15 cellular contexts compared by ENCODE assay signal in genomic region chr6:6583836-6584235, GRCh38. TPM values are rescaled to one million over a fixed set of nuclear protein-coding genes. Genes with fewer than 3 reads are reported as not detected.
DNase-seq lines count a peak whose midpoint lies in the region; ATAC-seq and TF ChIP-seq lines count a peak whose summit lies in the region.
"Had no signal": no experiment of that assay in that cellular context is flagged by ENCODE, and none has a peak within 500 bp of the region (broad histone marks: within the 10 kb centered on the region; RNA-seq: fewer than 3 reads in every experiment).

No MANE protein-coding gene starts in this region.

- H3K9ac ChIP-seq in KMS-11: no peak overlapping the region

- ATAC-seq in GM18867 (IDR thresholded peaks at IDR 0.05; ENCODE audit: unreplicated experiment) (no peak), HG03039 (IDR thresholded peaks at IDR 0.05; ENCODE audit: unreplicated experiment) (no peak), HG03354 (IDR thresholded peaks at IDR 0.05; ENCODE audit: poor library complexity, severe bottlenecking, unreplicated experiment) (no peak)
- ATAC-seq: lower lobe of right lung had no signal

- H3K4me2 ChIP-seq in KMS-11: no peak overlapping the region

- H3K79me2 ChIP-seq in KMS-11 (ENCODE audit: insufficient read depth, low read depth): no peaks in the 10 kb centered on the region

- no TSS peak for BruUV-seq in A673 (replicated peaks; lab: Mats Ljungman, UMichigan)

- peaks cover 27% of the 10 kb centered on the region for H3K9me3 Mint-ChIP-seq in T-helper 1 cell treated with Interleukin-12 subunit alpha and Interleukin-12 subunit beta and Interleukin-4 antibody, amounts not matched to agents 30 μg/mL and 1 μg/mL, for 36 hours
- peaks cover 2 to 8% (median 4%) of the 10 kb centered on the region in 7 donors for H3K9me3 Mint-ChIP-seq in CD14-positive monocyte

- H3K4me1 ChIP-seq in A673 (ENCODE audit: insufficient read depth, low read length, poor library complexity, severe bottlenecking) (no peaks in the 10 kb centered on the region), KMS-11 (ENCODE audit: low read depth, poor library complexity, severe bottlenecking) (no peaks in the 10 kb centered on the region)
- H3K4me1 ChIP-seq: Caco-2 had no signal

- peak overlapping the region; percentile 45; the same call in 1 of the 2 replicates for H2AFZ ChIP-seq in KMS-11 (ENCODE audit: low read depth)

- H3K36me3 ChIP-seq in A673 (ENCODE audit: insufficient read depth, low read length, poor library complexity, severe bottlenecking) (no peaks in the 10 kb centered on the region), KMS-11 (ENCODE audit: insufficient read depth) (no peaks in the 10 kb centered on the region)
- H3K36me3 ChIP-seq: lower lobe of right lung had no signal

- POLR2A ChIA-PET in A673 (lab: Charles Lee; ENCODE audit: low non-redundant PET): no interaction called here

- H3K27me3 Mint-ChIP-seq in T-helper 1 cell treated with Interleukin-12 subunit alpha and Interleukin-12 subunit beta and Interleukin-4 antibody, amounts not matched to agents 30 μg/mL and 1 μg/mL, for 36 hours (ENCODE audit: low read depth): no peaks in the 10 kb centered on the region
- H3K27me3 Mint-ChIP-seq in CD14-positive monocyte (ENCODE audit: low read depth in 3 of 3): no peaks in the 10 kb centered on the region

- H3K27me3 ChIP-seq in A673 (replicated peaks; ENCODE audit: insufficient read depth, low read depth, low read length, poor library complexity): no peaks in the 10 kb centered on the region
- no peaks in the 10 kb centered on the region for H3K27me3 ChIP-seq in KMS-11 (ENCODE audit: insufficient read depth, low read depth)

- H3K4me1 Mint-ChIP-seq in T-helper 1 cell treated with Interleukin-12 subunit alpha and Interleukin-12 subunit beta and Interleukin-4 antibody, amounts not matched to agents 30 μg/mL and 1 μg/mL, for 36 hours (ENCODE audit: low read depth): peaks cover 45% of the 10 kb centered on the region
- H3K4me1 Mint-ChIP-seq in CD14-positive monocyte: peaks cover 45% of the 10 kb centered on the region

- DNase-seq in A673 (ENCODE audit: low spot score) (peak; percentile 37), AML-193 (lab: John Stamatoyannopoulos, UW) (peak; percentile 82 to 92), CD14-positive monocyte (ENCODE audit: low spot score) (no peak)
- DNase-seq: Caco-2, cerebellar nuclear complex, foreskin fibroblast, lower lobe of right lung, Right ventricle myocardium superior had no signal

- no peaks in the 10 kb centered on the region for H3K9me3 ChIP-seq in A673 (ENCODE audit: low read depth, low read length, poor library complexity, severe bottlenecking)
- H3K9me3 ChIP-seq: Caco-2, lower lobe of right lung had no signal

- peak overlapping the region; percentile 3 for H3K27ac Mint-ChIP-seq in T-helper 1 cell treated with Interleukin-12 subunit alpha and Interleukin-12 subunit beta and Interleukin-4 antibody, amounts not matched to agents 30 μg/mL and 1 μg/mL, for 36 hours
- no peak overlapping the region for H3K27ac Mint-ChIP-seq in CD14-positive monocyte

- H3K4me3 ChIP-seq in A673 (ENCODE audit: low read depth, low read length, poor library complexity, severe bottlenecking) (no peak overlapping the region), KMS-11 (IDR thresholded peaks at IDR 0.05; ENCODE audit: insufficient read depth, low read depth, low read length) (no peak overlapping the region)
- H3K4me3 ChIP-seq: lower lobe of right lung had no signal

- no peak for TF ChIP-seq CTCF in A673 (conservative IDR thresholded peaks at IDR 0.05; ENCODE audit: low read depth, low read length)
- no peak for TF ChIP-seq CTCF in KMS-11 (conservative IDR thresholded peaks at IDR 0.05; ENCODE audit: low read depth, low read length)
- TF ChIP-seq CTCF in CD14-positive monocyte (IDR thresholded peaks at IDR 0.05): no peak

- no peaks in the 10 kb centered on the region for H4K20me1 ChIP-seq in KMS-11 (ENCODE audit: insufficient read depth)

- H3K27ac ChIP-seq in A673 (ENCODE audit: low read depth, low read length, poor library complexity, severe bottlenecking): no peak overlapping the region
- no peak overlapping the region for H3K27ac ChIP-seq in KMS-11
- H3K27ac ChIP-seq: lower lobe of right lung had no signal

- intact Hi-C loops in A673 (cut with micrococcal nuclease; ENCODE audit: unreplicated experiment): no loop called here
- intact Hi-C loops in CD14-positive monocyte (cut with micrococcal nuclease): loop anchor here in 1 of 2 donors (10.0 kb wide), 1 partner anchor 1501 kb away; no protein-coding TSS in a partner anchor

- H3K4me3 Mint-ChIP-seq in T-helper 1 cell treated with Interleukin-12 subunit alpha and Interleukin-12 subunit beta and Interleukin-4 antibody, amounts not matched to agents 30 μg/mL and 1 μg/mL, for 36 hours: no peak overlapping the region
- no peak overlapping the region for H3K4me3 Mint-ChIP-seq in CD14-positive monocyte

- CTCF ChIA-PET in A673 (lab: Charles Lee): no interaction called here

- peaks cover 8% of the 10 kb centered on the region for H3K36me3 Mint-ChIP-seq in T-helper 1 cell treated with Interleukin-12 subunit alpha and Interleukin-12 subunit beta and Interleukin-4 antibody, amounts not matched to agents 30 μg/mL and 1 μg/mL, for 36 hours (ENCODE audit: low read depth)
- H3K36me3 Mint-ChIP-seq in CD14-positive monocyte: no peaks in the 10 kb centered on the region

RNA-seq across cellular contexts. Expression of gene LY86, which starts 4.7 kb away (rescaled TPM):
- not detected in 2 replicates for total RNA-seq in A673 (2021)
- polyA plus RNA-seq in CD14-positive monocyte: 100 to 1,000 TPM; 454 to 609 TPM
- total RNA-seq: Caco-2, H4 had no signal
- polyA plus RNA-seq: neural cell had no signal
